In the genomic region with DNA sequence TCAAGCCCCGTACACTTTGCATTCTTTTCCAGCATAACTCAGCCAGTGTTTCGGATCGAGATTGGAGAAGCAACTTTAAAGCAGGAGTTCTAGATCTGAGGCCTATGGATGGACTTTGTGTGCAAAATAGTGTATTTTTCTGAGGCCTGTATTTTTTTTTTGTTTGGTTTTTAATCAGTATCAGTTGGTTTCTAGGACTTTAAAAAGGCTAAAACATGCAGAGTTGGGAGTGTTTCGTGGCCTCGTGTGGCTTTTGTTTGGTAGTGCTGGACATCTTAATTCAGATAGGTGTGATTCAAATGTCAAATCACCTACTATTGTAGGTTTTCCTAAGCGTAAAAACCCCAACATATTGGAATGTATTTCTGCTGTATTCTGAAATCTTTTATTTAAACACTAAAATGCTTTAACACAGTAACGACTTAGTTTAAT, we compare ENCODE assay signal across 1 cellular context.
A peak's percentile ranks its signal among the peaks of the same experiment; 100 is the strongest.
TF ChIP-seq lines count a peak whose summit lies in the region.

No MANE protein-coding gene starts in this region.

TF ChIP-seq in HepG2, 621 proteins besides CTCF, POLR2A, EP300 and RAD21 (continued from another document and continues in another):
- TF ChIP-seq, protein P1, sequence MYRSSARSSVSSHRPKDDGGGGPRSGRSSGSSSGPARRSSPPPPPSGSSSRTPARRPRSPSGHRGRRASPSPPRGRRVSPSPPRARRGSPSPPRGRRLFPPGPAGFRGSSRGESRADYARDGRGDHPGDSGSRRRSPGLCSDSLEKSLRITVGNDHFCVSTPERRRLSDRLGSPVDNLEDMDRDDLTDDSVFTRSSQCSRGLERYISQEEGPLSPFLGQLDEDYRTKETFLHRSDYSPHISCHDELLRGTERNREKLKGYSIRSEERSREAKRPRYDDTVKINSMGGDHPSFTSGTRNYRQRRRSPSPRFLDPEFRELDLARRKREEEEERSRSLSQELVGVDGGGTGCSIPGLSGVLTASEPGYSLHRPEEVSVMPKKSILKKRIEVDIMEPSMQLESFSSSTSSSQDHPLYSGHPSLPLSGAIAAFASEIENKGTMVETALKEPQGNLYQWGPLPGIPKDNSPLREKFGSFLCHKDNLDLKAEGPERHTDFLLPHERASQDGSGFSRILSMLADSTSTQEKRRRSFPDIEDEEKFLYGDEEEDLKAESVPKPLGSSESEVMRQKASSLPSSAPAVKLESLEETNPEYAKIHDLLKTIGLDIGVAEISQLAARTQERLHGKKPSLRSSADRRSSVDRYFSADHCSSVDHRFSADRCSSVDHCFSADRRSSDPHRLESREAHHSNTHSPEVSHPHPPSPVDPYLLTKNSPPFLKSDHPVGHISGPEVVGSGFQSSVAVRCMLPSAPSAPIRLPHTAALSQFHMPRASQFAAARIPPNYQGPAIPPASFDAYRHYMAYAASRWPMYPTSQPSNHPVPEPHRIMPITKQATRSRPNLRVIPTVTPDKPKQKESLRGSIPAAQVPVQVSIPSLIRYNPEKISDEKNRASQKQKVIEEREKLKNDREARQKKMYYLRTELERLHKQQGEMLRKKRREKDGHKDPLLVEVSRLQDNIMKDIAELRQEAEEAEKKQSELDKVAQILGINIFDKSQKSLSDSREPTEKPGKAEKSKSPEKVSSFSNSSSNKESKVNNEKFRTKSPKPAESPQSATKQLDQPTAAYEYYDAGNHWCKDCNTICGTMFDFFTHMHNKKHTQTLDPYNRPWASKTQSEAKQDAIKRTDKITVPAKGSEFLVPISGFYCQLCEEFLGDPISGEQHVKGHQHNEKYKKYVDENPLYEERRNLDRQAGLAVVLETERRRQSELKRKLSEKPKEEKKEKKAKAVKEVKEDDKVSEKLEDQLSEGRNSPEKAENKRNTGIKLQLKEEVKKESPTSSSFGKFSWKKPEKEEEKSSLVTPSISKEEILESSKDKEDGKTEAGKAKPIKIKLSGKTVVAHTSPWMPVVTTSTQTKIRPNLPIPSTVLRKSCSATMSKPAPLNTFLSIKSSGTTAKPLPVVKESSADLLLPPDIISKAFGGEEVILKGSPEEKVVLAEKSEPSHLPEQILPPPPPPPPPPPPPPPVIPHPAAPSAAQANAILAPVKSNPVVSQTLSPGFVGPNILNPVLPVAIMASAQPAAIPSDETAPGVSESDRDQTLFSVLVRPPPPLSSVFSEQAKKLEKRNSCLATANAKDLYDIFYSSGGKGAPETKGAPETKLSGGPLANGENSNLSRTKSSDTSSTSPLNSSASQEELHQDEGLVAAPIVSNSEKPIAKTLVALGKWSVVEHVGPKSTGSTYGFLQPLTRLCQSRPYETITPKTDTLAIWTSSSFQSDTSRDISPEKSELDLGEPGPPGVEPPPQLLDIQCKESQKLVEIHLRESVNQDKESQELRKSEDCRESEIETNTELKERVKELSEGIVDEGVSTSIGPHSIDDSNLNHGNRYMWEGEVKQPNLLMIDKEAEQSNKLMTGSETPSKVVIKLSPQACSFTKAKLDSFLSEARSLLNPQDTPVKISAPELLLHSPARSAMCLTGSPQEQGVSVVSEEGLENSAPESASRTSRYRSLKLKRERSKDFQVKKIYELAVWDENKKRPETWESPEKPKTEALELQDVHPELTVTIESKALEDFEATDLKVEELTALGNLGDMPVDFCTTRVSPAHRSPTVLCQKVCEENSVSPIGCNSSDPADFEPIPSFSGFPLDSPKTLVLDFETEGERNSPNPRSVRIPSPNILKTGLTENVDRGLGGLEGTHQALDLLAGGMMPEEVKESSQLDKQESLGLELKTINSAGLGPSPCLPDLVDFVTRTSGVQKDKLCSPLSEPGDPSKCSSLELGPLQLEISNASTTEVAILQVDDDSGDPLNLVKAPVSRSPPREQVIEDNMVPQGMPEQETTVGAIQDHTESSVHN (CRISPR knock-in tag; IDR thresholded peaks at IDR 0.05): no peak
- TF ChIP-seq HHEX (CRISPR knock-in tag; IDR thresholded peaks at IDR 0.05) (no peak), GATA4 (IDR thresholded peaks at IDR 0.05; ENCODE audit: borderline replicate concordance, low read depth) (0 out of 2 replicates have a peak, but pooled peaks have one; percentile 22), FOSL1 (CRISPR knock-in tag; IDR thresholded peaks at IDR 0.05; ENCODE audit: borderline replicate concordance) (peak; percentile 30; the same call in 1 of the 2 replicates), ZNF281 (CRISPR knock-in tag; IDR thresholded peaks at IDR 0.05; ENCODE audit: borderline replicate concordance) (no peak; the same call in 1 of the 2 replicates), HNRNPUL1 (IDR thresholded peaks at IDR 0.05; ENCODE audit: low read depth, low read length) (no peak), ZNF674 (CRISPR knock-in tag; IDR thresholded peaks at IDR 0.05; ENCODE audit: low read depth) (no peak), MLX (CRISPR knock-in tag; IDR thresholded peaks at IDR 0.05) (no peak), ZNF546 (CRISPR knock-in tag; conservative IDR thresholded peaks at IDR 0.05) (no peak), ZC3H4 (CRISPR knock-in tag; IDR thresholded peaks at IDR 0.05; ENCODE audit: borderline replicate concordance) (no peak), SCMH1 (CRISPR knock-in tag; IDR thresholded peaks at IDR 0.05; ENCODE audit: borderline replicate concordance) (no peak), NFATC3 (CRISPR knock-in tag; IDR thresholded peaks at IDR 0.05) (no peak), EHMT2 (IDR thresholded peaks at IDR 0.05; ENCODE audit: borderline replicate concordance, low read depth, low read length) (no peak), ZNF234 (CRISPR knock-in tag; conservative IDR thresholded peaks at IDR 0.05) (no peak), ZNF772 (CRISPR knock-in tag; IDR thresholded peaks at IDR 0.05) (peak; percentile 90; the same call in 1 of the 2 replicates), HNRNPL (IDR thresholded peaks at IDR 0.05; ENCODE audit: low read depth, low read length) (no peak), CC2D1A (CRISPR knock-in tag; IDR thresholded peaks at IDR 0.05) (no peak), SMYD3 (CRISPR knock-in tag; IDR thresholded peaks at IDR 0.05) (no peak), CREBL2 (CRISPR knock-in tag; IDR thresholded peaks at IDR 0.05; ENCODE audit: borderline replicate concordance) (no peak), ZC3H13 (CRISPR knock-in tag; IDR thresholded peaks at IDR 0.05) (no peak), ZNF572 (CRISPR knock-in tag; IDR thresholded peaks at IDR 0.05) (no peak), SMARCC2 (IDR thresholded peaks at IDR 0.05) (no peak), ZNF207 (IDR thresholded peaks at IDR 0.05; ENCODE audit: borderline replicate concordance) (no peak), ZNF589 (CRISPR knock-in tag; conservative IDR thresholded peaks at IDR 0.05) (no peak), NR3C1 (CRISPR knock-in tag; IDR thresholded peaks at IDR 0.05) (no peak), ZBTB7B (CRISPR knock-in tag; IDR thresholded peaks at IDR 0.05) (no peak), ESRRA (CRISPR knock-in tag; IDR thresholded peaks at IDR 0.05; ENCODE audit: low read depth) (no peak), POLR2AphosphoS2 (IDR thresholded peaks at IDR 0.05; ENCODE audit: low read depth, low read length) (no peak), ARNT (IDR thresholded peaks at IDR 0.05) (no peak), ZNF720 (CRISPR knock-in tag; IDR thresholded peaks at IDR 0.05) (no peak), ASH2L (IDR thresholded peaks at IDR 0.05; ENCODE audit: insufficient read length, low read depth, low read length) (peak; percentile 88), ZNF441 (CRISPR knock-in tag; IDR thresholded peaks at IDR 0.05; ENCODE audit: borderline replicate concordance) (no peak), KLF15 (CRISPR knock-in tag; IDR thresholded peaks at IDR 0.05; ENCODE audit: borderline replicate concordance) (no peak), THAP7 (CRISPR knock-in tag; IDR thresholded peaks at IDR 0.05) (no peak)
- TF ChIP-seq, protein P2, sequence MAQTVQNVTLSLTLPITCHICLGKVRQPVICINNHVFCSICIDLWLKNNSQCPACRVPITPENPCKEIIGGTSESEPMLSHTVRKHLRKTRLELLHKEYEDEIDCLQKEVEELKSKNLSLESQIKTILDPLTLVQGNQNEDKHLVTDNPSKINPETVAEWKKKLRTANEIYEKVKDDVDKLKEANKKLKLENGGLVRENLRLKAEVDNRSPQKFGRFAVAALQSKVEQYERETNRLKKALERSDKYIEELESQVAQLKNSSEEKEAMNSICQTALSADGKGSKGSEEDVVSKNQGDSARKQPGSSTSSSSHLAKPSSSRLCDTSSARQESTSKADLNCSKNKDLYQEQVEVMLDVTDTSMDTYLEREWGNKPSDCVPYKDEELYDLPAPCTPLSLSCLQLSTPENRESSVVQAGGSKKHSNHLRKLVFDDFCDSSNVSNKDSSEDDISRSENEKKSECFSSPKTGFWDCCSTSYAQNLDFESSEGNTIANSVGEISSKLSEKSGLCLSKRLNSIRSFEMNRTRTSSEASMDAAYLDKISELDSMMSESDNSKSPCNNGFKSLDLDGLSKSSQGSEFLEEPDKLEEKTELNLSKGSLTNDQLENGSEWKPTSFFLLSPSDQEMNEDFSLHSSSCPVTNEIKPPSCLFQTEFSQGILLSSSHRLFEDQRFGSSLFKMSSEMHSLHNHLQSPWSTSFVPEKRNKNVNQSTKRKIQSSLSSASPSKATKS (CRISPR knock-in tag; IDR thresholded peaks at IDR 0.05): no peak
- TF ChIP-seq, protein P3, sequence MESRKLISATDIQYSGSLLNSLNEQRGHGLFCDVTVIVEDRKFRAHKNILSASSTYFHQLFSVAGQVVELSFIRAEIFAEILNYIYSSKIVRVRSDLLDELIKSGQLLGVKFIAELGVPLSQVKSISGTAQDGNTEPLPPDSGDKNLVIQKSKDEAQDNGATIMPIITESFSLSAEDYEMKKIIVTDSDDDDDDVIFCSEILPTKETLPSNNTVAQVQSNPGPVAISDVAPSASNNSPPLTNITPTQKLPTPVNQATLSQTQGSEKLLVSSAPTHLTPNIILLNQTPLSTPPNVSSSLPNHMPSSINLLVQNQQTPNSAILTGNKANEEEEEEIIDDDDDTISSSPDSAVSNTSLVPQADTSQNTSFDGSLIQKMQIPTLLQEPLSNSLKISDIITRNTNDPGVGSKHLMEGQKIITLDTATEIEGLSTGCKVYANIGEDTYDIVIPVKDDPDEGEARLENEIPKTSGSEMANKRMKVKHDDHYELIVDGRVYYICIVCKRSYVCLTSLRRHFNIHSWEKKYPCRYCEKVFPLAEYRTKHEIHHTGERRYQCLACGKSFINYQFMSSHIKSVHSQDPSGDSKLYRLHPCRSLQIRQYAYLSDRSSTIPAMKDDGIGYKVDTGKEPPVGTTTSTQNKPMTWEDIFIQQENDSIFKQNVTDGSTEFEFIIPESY (CRISPR knock-in tag; IDR thresholded peaks at IDR 0.05): no peak
- TF ChIP-seq, protein P4, sequence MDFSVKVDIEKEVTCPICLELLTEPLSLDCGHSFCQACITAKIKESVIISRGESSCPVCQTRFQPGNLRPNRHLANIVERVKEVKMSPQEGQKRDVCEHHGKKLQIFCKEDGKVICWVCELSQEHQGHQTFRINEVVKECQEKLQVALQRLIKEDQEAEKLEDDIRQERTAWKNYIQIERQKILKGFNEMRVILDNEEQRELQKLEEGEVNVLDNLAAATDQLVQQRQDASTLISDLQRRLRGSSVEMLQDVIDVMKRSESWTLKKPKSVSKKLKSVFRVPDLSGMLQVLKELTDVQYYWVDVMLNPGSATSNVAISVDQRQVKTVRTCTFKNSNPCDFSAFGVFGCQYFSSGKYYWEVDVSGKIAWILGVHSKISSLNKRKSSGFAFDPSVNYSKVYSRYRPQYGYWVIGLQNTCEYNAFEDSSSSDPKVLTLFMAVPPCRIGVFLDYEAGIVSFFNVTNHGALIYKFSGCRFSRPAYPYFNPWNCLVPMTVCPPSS (IDR thresholded peaks at IDR 0.05): no peak
- TF ChIP-seq, protein P5, sequence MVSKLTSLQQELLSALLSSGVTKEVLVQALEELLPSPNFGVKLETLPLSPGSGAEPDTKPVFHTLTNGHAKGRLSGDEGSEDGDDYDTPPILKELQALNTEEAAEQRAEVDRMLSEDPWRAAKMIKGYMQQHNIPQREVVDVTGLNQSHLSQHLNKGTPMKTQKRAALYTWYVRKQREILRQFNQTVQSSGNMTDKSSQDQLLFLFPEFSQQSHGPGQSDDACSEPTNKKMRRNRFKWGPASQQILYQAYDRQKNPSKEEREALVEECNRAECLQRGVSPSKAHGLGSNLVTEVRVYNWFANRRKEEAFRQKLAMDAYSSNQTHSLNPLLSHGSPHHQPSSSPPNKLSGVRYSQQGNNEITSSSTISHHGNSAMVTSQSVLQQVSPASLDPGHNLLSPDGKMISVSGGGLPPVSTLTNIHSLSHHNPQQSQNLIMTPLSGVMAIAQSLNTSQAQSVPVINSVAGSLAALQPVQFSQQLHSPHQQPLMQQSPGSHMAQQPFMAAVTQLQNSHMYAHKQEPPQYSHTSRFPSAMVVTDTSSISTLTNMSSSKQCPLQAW (CRISPR knock-in tag; IDR thresholded peaks at IDR 0.05): no peak
